In the genomic region with DNA sequence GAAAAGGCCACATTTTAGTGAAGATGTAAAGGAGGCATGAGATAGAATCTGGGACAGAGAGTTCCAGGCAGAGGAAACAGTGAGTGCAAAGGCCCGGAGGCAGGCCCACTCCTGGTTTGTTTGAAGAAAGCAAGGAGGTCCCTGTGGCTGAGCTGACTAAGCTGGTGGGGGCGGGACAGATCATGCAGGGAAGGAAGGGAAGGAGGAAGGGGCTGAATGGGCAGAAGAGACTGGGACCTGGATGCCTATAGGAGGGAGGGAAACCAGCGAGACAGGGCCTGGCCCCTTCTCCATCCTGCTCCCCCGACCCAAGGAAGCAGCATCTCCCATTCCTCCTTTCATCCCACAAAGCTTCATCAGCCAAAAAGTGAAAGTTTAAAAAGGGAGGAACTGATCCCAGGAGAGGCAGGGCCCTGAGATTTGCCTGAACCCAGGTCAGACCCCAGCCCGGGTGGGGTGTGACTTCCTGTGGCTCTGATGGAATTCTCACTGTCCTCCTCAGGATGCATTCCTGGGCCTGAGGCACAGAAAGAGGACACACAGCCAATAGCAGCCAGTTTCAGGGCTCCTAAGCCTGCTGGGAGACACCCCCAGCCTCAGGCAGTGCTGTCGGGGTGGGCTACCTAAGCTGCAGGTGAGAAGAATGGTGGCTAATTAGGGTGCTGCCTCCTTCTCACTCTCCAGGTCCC, we compare ENCODE assay signal across 17 cellular contexts. TPM values are rescaled to one million over a fixed set of nuclear protein-coding genes. Genes with fewer than 3 reads are reported as not detected.
DNase-seq lines count a peak whose midpoint lies in the region; ATAC-seq and TF ChIP-seq lines count a peak whose summit lies in the region.
"Had no signal": no experiment of that assay in that cellular context is flagged by ENCODE, and none has a peak within 500 bp of the region (broad histone marks: within the 10 kb centered on the region; RNA-seq: fewer than 3 reads in every experiment).

No MANE protein-coding gene starts in this region.

- H3K9me3 ChIP-seq in esophagus muscularis mucosa (no peaks in the 10 kb centered on the region), trophoblast cell (ENCODE audit: insufficient read depth, low read depth, low read length) (peaks cover 1% of the 10 kb centered on the region)
- H3K9me3 ChIP-seq: mucosa of descending colon had no signal

- H3K4me3 ChIP-seq in ACC112 (ENCODE audit: low read depth, low read length) (peak overlapping the region; percentile 19; the same call in 1 of the 2 replicates), NB4 (ENCODE audit: low read depth, low read length) (no peak overlapping the region), esophagus muscularis mucosa (no peak overlapping the region), trophoblast cell (ENCODE audit: low read depth, low read length) (no peak overlapping the region)
- H3K4me3 ChIP-seq: mucosa of descending colon had no signal

- no peak overlapping the region for H3K9ac ChIP-seq in trophoblast cell (ENCODE audit: low read length)

- H3K4me2 ChIP-seq in trophoblast cell (ENCODE audit: low read length) = no peak overlapping the region

- peak overlapping the region; percentile 40 for H3K27ac ChIP-seq in ACC112 (ENCODE audit: low read depth, low read length)
- H3K27ac ChIP-seq in esophagus muscularis mucosa (replicated peaks in 1 of 4) = peak overlapping the region; percentile 68 to 78 (median 74)
- no peak overlapping the region for H3K27ac ChIP-seq in trophoblast cell (ENCODE audit: low read depth, low read length)

- no peak for TF ChIP-seq POLR2A in NB4 (IDR thresholded peaks at IDR 0.05; ENCODE audit: extremely low read depth, insufficient read length)
- no peak for TF ChIP-seq POLR2A in esophagus muscularis mucosa (IDR thresholded peaks at IDR 0.05; ENCODE audit: low read depth)

- H2BK5ac ChIP-seq in trophoblast cell (ENCODE audit: low read depth, low read length, poor library complexity) = no peak overlapping the region

- no peaks in the 10 kb centered on the region for H3K79me2 ChIP-seq in ACC112 (ENCODE audit: control insufficient read depth, insufficient read depth, low read length, unreplicated experiment)
- no peaks in the 10 kb centered on the region for H3K79me2 ChIP-seq in trophoblast cell (ENCODE audit: control insufficient read depth, insufficient read depth, low read length, poor library complexity)

- H4K12ac ChIP-seq in trophoblast cell (ENCODE audit: low read depth, low read length) = no peak overlapping the region

- no peak for TF ChIP-seq CTCF in NB4 (IDR thresholded peaks at IDR 0.05; ENCODE audit: low read depth, low read length)
- no peak for TF ChIP-seq CTCF in esophagus muscularis mucosa (IDR thresholded peaks at IDR 0.05)

- H3K36me3 ChIP-seq in ACC112 (ENCODE audit: insufficient read depth, low read length) (no peaks in the 10 kb centered on the region), esophagus muscularis mucosa (no peaks in the 10 kb centered on the region), trophoblast cell (ENCODE audit: control insufficient read depth in 1 of 2, insufficient read depth in 2 of 2, low read length in 2 of 2) (no peaks in the 10 kb centered on the region)

- H3K79me1 ChIP-seq in trophoblast cell (ENCODE audit: low read length) = no peaks in the 10 kb centered on the region

- H3K27me3 ChIP-seq in ACC112 (ENCODE audit: insufficient read depth, low read length) (no peaks in the 10 kb centered on the region), esophagus muscularis mucosa (no peaks in the 10 kb centered on the region), trophoblast cell (ENCODE audit: insufficient read depth, low read length) (no peaks in the 10 kb centered on the region)
- H3K27me3 ChIP-seq: foreskin keratinocyte had no signal

- peak overlapping the region; percentile 76 for H2AFZ ChIP-seq in ACC112 (ENCODE audit: low read length, unreplicated experiment)
- H2AFZ ChIP-seq in trophoblast cell (ENCODE audit: insufficient read depth, low read length, poor library complexity) = no peak overlapping the region

- no peak for TF ChIP-seq EP300 in esophagus muscularis mucosa (IDR thresholded peaks at IDR 0.05)

- H3K14ac ChIP-seq in trophoblast cell (ENCODE audit: low read length) = no peak overlapping the region

- H3K4me1 ChIP-seq in ACC112 (ENCODE audit: control insufficient read depth, insufficient read depth, low read length, unreplicated experiment) (peaks cover 20% of the 10 kb centered on the region), esophagus muscularis mucosa (peaks cover 4 to 42% (median 38%) of the 10 kb centered on the region in 4 donors), trophoblast cell (ENCODE audit: control insufficient read depth in 1 of 2, insufficient read depth in 2 of 2, low read length in 2 of 2) (peaks cover 3 to 9% of the 10 kb centered on the region in 2 experiments)
- H3K4me1 ChIP-seq: foreskin keratinocyte had no signal

- H2AK5ac ChIP-seq in trophoblast cell (ENCODE audit: low read length) = no peak overlapping the region

- no peak for ATAC-seq in HG03460 (IDR thresholded peaks at IDR 0.05; ENCODE audit: unreplicated experiment)
- ATAC-seq: HepG2, mucosa of descending colon had no signal

- 79% methylated on average over 5 of the region's 6 CpGs for WGBS in esophagus muscularis mucosa
- WGBS in trophoblast cell (ENCODE audit: extremely low coverage, insufficient coverage, insufficient read length) = no CpG with 5 or more reads among the region's 6 CpGs

- H4K91ac ChIP-seq in trophoblast cell (ENCODE audit: low read depth, low read length) = peak overlapping the region; percentile 2

- no peak overlapping the region for H3K4ac ChIP-seq in trophoblast cell (ENCODE audit: low read depth, low read length)

- no peak overlapping the region for H2BK12ac ChIP-seq in trophoblast cell (ENCODE audit: low read length)

- DNase-seq in NB4 (ENCODE audit: low read depth) (peak; percentile 48), esophagus muscularis mucosa (ENCODE audit: extremely low spot score) (no peak), trophoblast cell (no peak), HT-29 (ENCODE audit: low spot score) (no peak), NCI-H446 (lab: John Stamatoyannopoulos, UW) (no peak)
- no peak for DNase-seq in activated effector memory CD4-positive, alpha-beta T cell treated with anti-CD3 and anti-CD28 coated beads, Interleukin-2, amount 50 U/mL, for 16 hours
- DNase-seq: ACHN; activated CD8-positive, alpha-beta memory T cell treated with anti-CD3 and anti-CD28 coated beads for 24 hours; activated naive CD4-positive, alpha-beta T cell treated with Interleukin-2 at 50 U/mL for 16 hours; effector CD8-positive, alpha-beta T cell; foreskin keratinocyte; mucosa of descending colon; NCI-H1092; NCI-H2227 treated with DMSO at 0.1 percent for 48 hours had no signal

- no peak overlapping the region for H3K18ac ChIP-seq in trophoblast cell (ENCODE audit: low read length)

- H3K23ac ChIP-seq in trophoblast cell (ENCODE audit: low read length) = no peak overlapping the region

- no peak overlapping the region for H4K8ac ChIP-seq in trophoblast cell (ENCODE audit: low read depth, low read length)

- H2BK120ac ChIP-seq in trophoblast cell (ENCODE audit: insufficient read depth, low read length, poor library complexity) = no peak overlapping the region

- intact Hi-C loops in esophagus muscularis mucosa (cut with DNase I) = no loop called here

RNA-seq across cellular contexts. Expression of gene SIRPA, which starts 54.2 kb away (rescaled TPM):
- total RNA-seq in esophagus muscularis mucosa = 10 to 100 TPM; 19.5 to 39.8 (median 32.5) TPM
- polyA plus RNA-seq in trophoblast cell (2013) = 15.7 and 15.8 TPM in 2 replicates
- 0.13 and 0.53 TPM in 2 replicates for total RNA-seq in HT-29 (2014; rRNA removed; shearing (Covaris generic))

Comparison
In these comparisons a context has a peak if more than half of its experiments do, and no peak if none do; other contexts are left out.
1. RNA of gene SIRPA, which starts 54.2 kb away (total RNA-seq): 19.5 to 39.8 TPM in esophagus muscularis mucosa; 0.13 to 0.53 TPM in HT-29; every median in the first group is over 10 times any median in the second.